11 cellular contexts compared by ENCODE assay signal in the genomic region with DNA sequence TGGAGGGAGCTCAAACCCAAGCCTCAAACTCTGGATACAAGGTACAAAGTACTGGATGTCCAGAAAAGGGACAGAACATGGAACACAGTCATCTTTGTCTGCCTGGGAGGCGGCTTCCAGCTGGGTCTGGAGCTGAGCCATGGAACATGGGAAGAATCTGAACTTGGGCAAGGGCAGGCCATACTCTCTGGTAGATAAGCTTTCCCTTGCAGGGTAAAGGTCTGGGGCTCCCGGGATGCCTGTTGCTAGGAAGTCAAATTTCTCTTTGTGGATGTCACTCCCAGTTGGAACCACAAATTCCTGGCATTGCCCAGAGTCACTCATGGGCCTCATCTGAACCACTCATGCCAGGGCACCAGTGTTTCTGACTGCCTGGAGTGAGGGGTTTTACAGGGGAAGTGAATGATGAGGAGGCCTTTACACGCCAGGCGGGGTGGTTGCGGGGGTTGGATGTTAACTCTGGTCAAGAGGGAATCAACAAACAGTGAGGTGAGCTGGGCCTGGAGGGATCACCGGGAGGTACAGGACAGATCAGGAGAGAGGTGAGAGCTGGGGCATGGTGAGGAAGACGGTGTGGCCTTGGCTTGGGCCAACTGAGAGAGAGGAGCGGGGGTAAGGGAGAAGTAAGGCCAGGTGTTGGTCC. TPM values are rescaled to one million over a fixed set of nuclear protein-coding genes. Genes with fewer than 3 reads are reported as not detected.
A peak's percentile ranks its signal among the peaks of the same experiment; 100 is the strongest.
DNase-seq lines count a peak whose midpoint lies in the region; ATAC-seq, FAIRE-seq and TF ChIP-seq lines count a peak whose summit lies in the region.
"Had no signal": no experiment of that assay in that cellular context is flagged by ENCODE, and none has a peak within 500 bp of the region (broad histone marks: within the 10 kb centered on the region; RNA-seq: fewer than 3 reads in every experiment).

No MANE protein-coding gene starts in this region.

- WGBS in A549 (ENCODE audit: missing lambda C conversion rate): 81% methylated on average over 8 of the region's 8 CpGs
- 75 to 90% methylated on average over 8 of the region's 8 CpGs for WGBS in esophagus, 2 donors

- H3K9me3 ChIP-seq in A549 (no peaks in the 10 kb centered on the region), esophagus (ENCODE audit: control insufficient read depth in 2 of 2, insufficient read depth in 1 of 2, low read depth in 1 of 2, low read length in 1 of 2) (no peaks in the 10 kb centered on the region), MG63 (no peaks in the 10 kb centered on the region), A673 (ENCODE audit: low read depth, low read length, poor library complexity, severe bottlenecking) (no peaks in the 10 kb centered on the region)
- H3K9me3 ChIP-seq: left lung had no signal

- POLR2A ChIA-PET in A549 (lab: Yijun Ruan, JAX): interaction anchor here (0.8 to 4.6 kb wide), 13 partner anchors 10 to 165 kb away, joined by 3 to 66 read pairs (median 5); a partner anchor contains a TSS
- POLR2A ChIA-PET in A673 (lab: Charles Lee; ENCODE audit: low non-redundant PET): no interaction called here

- H3K4me2 ChIP-seq in A549: peak overlapping the region; percentile 49

- TF ChIP-seq CTCF in A549 (IDR thresholded peaks at IDR 0.05) (no peak), A673 (conservative IDR thresholded peaks at IDR 0.05; ENCODE audit: low read depth, low read length) (no peak)

- H3K4me1 Mint-ChIP-seq in naive B cell: peaks cover 39 to 73% (median 55%) of the 10 kb centered on the region in 3 donors

- H3K27ac Mint-ChIP-seq in naive B cell: peak overlapping the region in 5 of 6 donors; percentile 95 to 99 (median 98)

- TF ChIP-seq POLR2A in A549 (IDR thresholded peaks at IDR 0.05; ENCODE audit: low read length): no peak

- H3K36me3 ChIP-seq in esophagus (ENCODE audit: control insufficient read depth in 2 of 2, insufficient read depth in 2 of 2, low read length in 1 of 2) (peaks cover 0 to 7% of the 10 kb centered on the region in 2 donors), MG63 (peaks cover 35% of the 10 kb centered on the region), A673 (ENCODE audit: insufficient read depth, low read length, poor library complexity, severe bottlenecking) (peaks cover 38% of the 10 kb centered on the region)

- TF ChIP-seq RAD21 in A549 (conservative IDR thresholded peaks at IDR 0.05 in 1 of 2, IDR thresholded peaks at IDR 0.05 in 1 of 2) (no peak), Ishikawa (IDR thresholded peaks at IDR 0.05; ENCODE audit: low read depth) (no peak)

- H3K36me3 Mint-ChIP-seq in naive B cell: peaks cover 9 to 18% of the 10 kb centered on the region in 2 donors

- peak overlapping the region; percentile 97 to 99 for H3K27ac ChIP-seq in A549
- peak overlapping the region; percentile 35 to 66 for H3K27ac ChIP-seq in esophagus (ENCODE audit: low read depth in 2 of 2, low read length in 1 of 2)
- no peak overlapping the region for H3K27ac ChIP-seq in A673 (ENCODE audit: low read depth, low read length, poor library complexity, severe bottlenecking)
- H3K27ac ChIP-seq: HL-60 had no signal

- ATAC-seq in A549 (peak; percentile 21 to 54), naive B cell (ENCODE audit: low read depth in 2 of 2) (no peak), GM21390 (IDR thresholded peaks at IDR 0.05; ENCODE audit: unreplicated experiment) (no peak)
- ATAC-seq: left lung had no signal

- no peak overlapping the region for H3K4me3 ChIP-seq in A549
- H3K4me3 ChIP-seq in esophagus (ENCODE audit: low read depth in 1 of 2, low read length in 2 of 2): no peak overlapping the region
- no peak overlapping the region for H3K4me3 ChIP-seq in MG63
- no peak overlapping the region for H3K4me3 ChIP-seq in A673 (ENCODE audit: low read depth, low read length, poor library complexity, severe bottlenecking)
- H3K4me3 ChIP-seq: left lung had no signal

- H3K4me1 ChIP-seq in A549 (peaks cover 48% of the 10 kb centered on the region), esophagus (ENCODE audit: control insufficient read depth in 2 of 2, insufficient read depth in 2 of 2, low read length in 1 of 2) (peaks cover 4 to 6% of the 10 kb centered on the region in 2 donors), A673 (ENCODE audit: insufficient read depth, low read length, poor library complexity, severe bottlenecking) (peaks cover 16% of the 10 kb centered on the region)

- CTCF ChIA-PET in A549 (lab: Yijun Ruan, JAX): interaction anchor here (0.8 to 8.0 kb wide), 9 partner anchors 11 to 147 kb away, joined by 3 to 101 read pairs (median 7); a partner anchor contains a TSS
- CTCF ChIA-PET in A673 (lab: Charles Lee): no interaction called here

- peak; percentile 41 to 72 for DNase-seq in A549 (ENCODE audit: low read depth in 1 of 2, low spot score in 1 of 2)
- DNase-seq in naive B cell: no peak
- no peak for DNase-seq in activated naive CD4-positive, alpha-beta T cell treated with Interleukin-2 at 50 U/mL for 16 hours
- DNase-seq in MG63: no peak
- no peak for DNase-seq in A673 (ENCODE audit: low spot score)
- DNase-seq: activated CD4-positive, alpha-beta T cell treated with anti-CD3 and anti-CD28 coated beads for 48 hours had no signal

- intact Hi-C loops in A673 (cut with micrococcal nuclease; ENCODE audit: unreplicated experiment): no loop called here

- FAIRE-seq in A549 (lab: Jason Lieb, UNC): no peak

- H3K4me3 Mint-ChIP-seq in naive B cell: peak overlapping the region in 3 of 8 donors; percentile 39 to 50 (median 42)

- BruUV-seq in A673 (replicated peaks; lab: Mats Ljungman, UMichigan): no TSS peak

- no peaks in the 10 kb centered on the region for H3K27me3 Mint-ChIP-seq in naive B cell

- H3K27me3 ChIP-seq in esophagus (ENCODE audit: control insufficient read depth in 1 of 2, insufficient read depth in 2 of 2, low read length in 2 of 2) (no peaks in the 10 kb centered on the region), MG63 (no peaks in the 10 kb centered on the region), A673 (replicated peaks; ENCODE audit: insufficient read depth, low read depth, low read length, poor library complexity) (no peaks in the 10 kb centered on the region)
- H3K27me3 ChIP-seq: left lung had no signal

- no peak for TF ChIP-seq EP300 in A549 (IDR thresholded peaks at IDR 0.05)
- no peak for TF ChIP-seq EP300 in Ishikawa (IDR thresholded peaks at IDR 0.05; ENCODE audit: borderline replicate concordance)

- no peaks in the 10 kb centered on the region for H3K9me3 Mint-ChIP-seq in naive B cell

TF ChIP-seq in A549, 52 proteins besides CTCF, POLR2A, EP300 and RAD21 (continues in another document):
- TF ChIP-seq NFE2L2 (conservative IDR thresholded peaks at IDR 0.05; ENCODE audit: low read length): no peak
- TF ChIP-seq, protein P1, sequence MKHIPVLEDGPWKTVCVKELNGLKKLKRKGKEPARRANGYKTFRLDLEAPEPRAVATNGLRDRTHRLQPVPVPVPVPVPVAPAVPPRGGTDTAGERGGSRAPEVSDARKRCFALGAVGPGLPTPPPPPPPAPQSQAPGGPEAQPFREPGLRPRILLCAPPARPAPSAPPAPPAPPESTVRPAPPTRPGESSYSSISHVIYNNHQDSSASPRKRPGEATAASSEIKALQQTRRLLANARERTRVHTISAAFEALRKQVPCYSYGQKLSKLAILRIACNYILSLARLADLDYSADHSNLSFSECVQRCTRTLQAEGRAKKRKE (CRISPR knock-in tag; IDR thresholded peaks at IDR 0.05; ENCODE audit: low read depth): peak; percentile 7; the same call in 1 of the 2 replicates
- no peak for TF ChIP-seq TFCP2L1 (CRISPR knock-in tag; IDR thresholded peaks at IDR 0.05)

TF ChIP-seq in Ishikawa, 13 proteins besides CTCF, POLR2A, EP300 and RAD21 (continues in another document):
- no peak for TF ChIP-seq TAF1 (IDR thresholded peaks at IDR 0.05; ENCODE audit: low read depth)
- no peak for TF ChIP-seq YY1 (IDR thresholded peaks at IDR 0.05; ENCODE audit: low read depth)
- TF ChIP-seq, protein P2, sequence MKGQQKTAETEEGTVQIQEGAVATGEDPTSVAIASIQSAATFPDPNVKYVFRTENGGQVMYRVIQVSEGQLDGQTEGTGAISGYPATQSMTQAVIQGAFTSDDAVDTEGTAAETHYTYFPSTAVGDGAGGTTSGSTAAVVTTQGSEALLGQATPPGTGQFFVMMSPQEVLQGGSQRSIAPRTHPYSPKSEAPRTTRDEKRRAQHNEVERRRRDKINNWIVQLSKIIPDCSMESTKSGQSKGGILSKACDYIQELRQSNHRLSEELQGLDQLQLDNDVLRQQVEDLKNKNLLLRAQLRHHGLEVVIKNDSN (IDR thresholded peaks at IDR 0.05): no peak
- no peak for TF ChIP-seq CREB1 (IDR thresholded peaks at IDR 0.05; ENCODE audit: low read depth)
- TF ChIP-seq FOXM1 (IDR thresholded peaks at IDR 0.05; ENCODE audit: borderline replicate concordance, low read depth): no peak

RNA-seq across cellular contexts. Expression of a gene that starts 5.7 kb away (rescaled TPM):
- polyA plus RNA-seq in A549 (2011; rRNA removed): 2,791 and 4,959 TPM in 2 replicates
- 6,916 and 9,060 TPM in 2 replicates for polyA plus RNA-seq in A549 (2012; cell fraction: cytosol; rRNA removed)
- 2,875 and 3,583 TPM in 2 replicates for polyA plus RNA-seq in A549 (2012; cell fraction: nucleus; rRNA removed)
- 12,354 to 13,747 TPM (median 12,799 TPM) in 3 replicates for polyA plus RNA-seq in A549 (2017; fragmentation: RNase III; extraction: RNeasy Plus Mini Kit Qiagen cat#74134 plus additional on column Dnase treatment)
- polyA minus RNA-seq in A549 (2011; rRNA and poly(A)+ RNA removed): 2,337 and 2,680 TPM in 2 replicates
- polyA plus RNA-seq in esophagus: 1,000 to 10,000 TPM; 3,491 to 8,500 TPM
- polyA plus RNA-seq in naive B cell (ENCODE audit: low read depth in 6 of 6): 1,000 to 10,000 TPM; 4,039 to 5,068 (median 4,261) TPM
- total RNA-seq in MG63 (2014; rRNA removed; shearing (Covaris generic); ENCODE audit: low replicate concordance): 301 and 415 TPM in 2 replicates
- total RNA-seq in A673 (2021): 2,291 and 2,484 TPM in 2 replicates

RNA-seq across cellular contexts. Expression of a gene that starts 11.5 kb away (rescaled TPM):
- polyA plus RNA-seq in A549 (2011; rRNA removed) (1.2 and 1.5 TPM in 2 replicates), A549 (2017; fragmentation: RNase III; extraction: RNeasy Plus Mini Kit Qiagen cat#74134 plus additional on column Dnase treatment) (0.98 to 2.1 TPM (median 1.9 TPM) in 3 replicates), esophagus (1 to 10 TPM; 1.2 to 3.8 TPM), naive B cell (ENCODE audit: low read depth in 6 of 6) (1 to 10 TPM; 1.4 to 3.3 (median 2.6) TPM)
- 0.23 and 0.29 TPM in 2 replicates for polyA plus RNA-seq in A549 (2012; cell fraction: cytosol; rRNA removed)
- polyA plus RNA-seq in A549 (2012; cell fraction: nucleus; rRNA removed): 0.22 and 0.32 TPM in 2 replicates
- polyA minus RNA-seq in A549 (2011; rRNA and poly(A)+ RNA removed): 2.0 and 2.2 TPM in 2 replicates
- not detected in 2 replicates for total RNA-seq in MG63 (2014; rRNA removed; shearing (Covaris generic); ENCODE audit: low replicate concordance)
- 5.3 and 8.6 TPM in 2 replicates for total RNA-seq in A673 (2021)

RNA-seq across cellular contexts. Expression of a gene that starts 44.3 kb away (rescaled TPM):
- polyA plus RNA-seq in A549 (2011; rRNA removed) (3.8 and 5.8 TPM in 2 replicates), A549 (2017; fragmentation: RNase III; extraction: RNeasy Plus Mini Kit Qiagen cat#74134 plus additional on column Dnase treatment) (5.0 to 6.6 TPM (median 6.2 TPM) in 3 replicates), esophagus (1 to 10 TPM; 1.4 to 2.1 TPM), naive B cell (ENCODE audit: low read depth in 6 of 6) (not detected)
- 8.7 and 11.4 TPM in 2 replicates for polyA plus RNA-seq in A549 (2012; cell fraction: cytosol; rRNA removed)
- 10.1 and 10.9 TPM in 2 replicates for polyA plus RNA-seq in A549 (2012; cell fraction: nucleus; rRNA removed)
- 2.6 and 4.4 TPM in 2 replicates for polyA minus RNA-seq in A549 (2011; rRNA and poly(A)+ RNA removed)
- total RNA-seq in MG63 (2014; rRNA removed; shearing (Covaris generic); ENCODE audit: low replicate concordance): 2.8 and 3.0 TPM in 2 replicates
- 21.9 and 26.9 TPM in 2 replicates for total RNA-seq in A673 (2021)

Comparison
In these comparisons a context has a peak if more than half of its experiments do, and no peak if none do; other contexts are left out.
1. ATAC-seq: peak in A549 (2 of 2); none in naive B cell (0 of 2) and GM21390 (single experiment).
2. DNase-seq: peak in A549 (2 of 2); none in naive B cell (single experiment), activated naive CD4-positive, alpha-beta T cell treated with Interleukin-2 at 50 U/mL for 16 hours (single experiment), MG63 (single experiment) and A673 (single experiment).